Comparison of ENCODE assay signal across 8 cellular contexts in the genomic region with DNA sequence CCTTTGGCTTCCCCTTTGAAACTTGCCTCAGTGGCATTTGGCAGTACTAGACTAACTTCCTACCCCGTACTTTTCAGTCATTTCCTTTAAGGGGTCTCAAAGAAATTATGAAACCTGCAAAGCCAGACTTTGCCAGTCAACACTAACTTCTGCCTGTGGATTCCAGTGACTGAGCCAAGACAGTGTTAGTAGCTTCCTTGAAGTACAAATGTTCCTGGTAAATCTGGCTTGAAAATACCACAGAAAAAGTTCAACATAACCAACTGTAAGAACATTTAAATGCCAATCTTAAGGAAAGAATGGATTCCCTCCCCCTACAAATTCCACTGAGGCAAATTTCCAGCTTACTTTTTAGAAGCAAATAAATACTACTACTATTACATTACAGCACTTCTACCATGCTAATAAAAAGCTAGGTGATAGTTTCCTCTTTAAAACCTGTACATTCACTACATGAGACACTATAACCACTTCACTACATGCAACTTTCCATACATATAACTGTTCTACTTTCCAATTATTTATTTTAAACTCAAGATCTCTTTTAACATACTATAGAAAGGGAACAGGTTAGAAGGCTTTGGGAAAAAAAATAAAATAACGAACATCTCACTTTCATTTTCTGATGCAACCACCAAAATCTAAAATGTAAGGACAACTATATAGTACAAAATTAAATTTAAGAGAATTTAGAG. TPM values are rescaled to one million over a fixed set of nuclear protein-coding genes. Genes with fewer than 3 reads are reported as not detected.
DNase-seq lines count a peak whose midpoint lies in the region; ATAC-seq and TF ChIP-seq lines count a peak whose summit lies in the region.

No MANE protein-coding gene starts in this region.

- H3K4me1 ChIP-seq in muscle layer of colon (ENCODE audit: insufficient read depth, low read length) = peaks cover 36% of the 10 kb centered on the region

- peak overlapping the region; percentile 99 for H3K9ac ChIP-seq in muscle layer of colon (ENCODE audit: low read length)

- no peaks in the 10 kb centered on the region for H3K9me3 ChIP-seq in muscle layer of colon (ENCODE audit: low read length)
- H3K9me3 ChIP-seq in WERI-Rb-1 (ENCODE audit: severe bottlenecking) = no peaks in the 10 kb centered on the region

- H3K27me3 ChIP-seq in muscle layer of colon (ENCODE audit: control insufficient read depth in 1 of 2, insufficient read depth in 2 of 2, low read length in 2 of 2) (no peaks in the 10 kb centered on the region), WERI-Rb-1 (ENCODE audit: insufficient read depth, low read depth, severe bottlenecking) (no peaks in the 10 kb centered on the region)

- TF ChIP-seq CTCF in AG09309 (IDR thresholded peaks at IDR 0.05; ENCODE audit: control insufficient read depth, insufficient read depth, low read depth, low read length, missing control alignments) = no peak
- TF ChIP-seq CTCF in cardiac fibroblast (IDR thresholded peaks at IDR 0.05; ENCODE audit: low read depth, low read length) = no peak
- no peak for TF ChIP-seq CTCF in WERI-Rb-1 (IDR thresholded peaks at IDR 0.05; ENCODE audit: low read depth, low read length)

- DNase-seq in AG09309 (ENCODE audit: low read depth) = peak; percentile 3
- peak; percentile 16 for DNase-seq in HT1080 (ENCODE audit: low read depth)
- peak; percentile 50 to 66 for DNase-seq in cardiac fibroblast (ENCODE audit: low read depth in 2 of 2)
- DNase-seq in DMS114 treated with DMSO at 0.1 percent for 48 hours (lab: John Stamatoyannopoulos, UW; ENCODE audit: unreplicated experiment) = no peak
- DNase-seq in SKM-1 (lab: John Stamatoyannopoulos, UW; ENCODE audit: unreplicated experiment) = no peak
- DNase-seq in WERI-Rb-1 = no peak

- H3K4me3 ChIP-seq in AG09309 (ENCODE audit: control insufficient read depth, low read depth, low read length) (no peak overlapping the region), cardiac fibroblast (replicated peaks in 1 of 2; ENCODE audit: low read depth in 2 of 2, low read length in 2 of 2) (peak overlapping the region; percentile 65 to 93), muscle layer of colon (ENCODE audit: low read depth in 1 of 2, low read length in 2 of 2) (peak overlapping the region; percentile 11 to 51), WERI-Rb-1 (ENCODE audit: low read depth, low read length) (no peak overlapping the region)

- peak overlapping the region; percentile 86 for H3K27ac ChIP-seq in muscle layer of colon (ENCODE audit: low read depth, low read length)
- no peak overlapping the region for H3K27ac ChIP-seq in WERI-Rb-1

- ATAC-seq in GM18870 (IDR thresholded peaks at IDR 0.05; ENCODE audit: unreplicated experiment) = no peak

- H3K36me3 ChIP-seq in muscle layer of colon (ENCODE audit: insufficient read depth, low read length) (no peaks in the 10 kb centered on the region), WERI-Rb-1 (0 out of 2 replicates have a peak, but pooled peaks cover 2% of the 10 kb centered on the region)

RNA-seq across cellular contexts. Expression of a gene that starts 2.4 kb away (rescaled TPM):
- total RNA-seq in HT1080 (2014; rRNA removed; shearing (Covaris generic)) = 3.6 and 4.5 TPM in 2 replicates
- 4.5 and 5.3 TPM in 2 replicates for polyA plus RNA-seq in HT1080 (2015; cell fraction: cytosol; rRNA removed)
- polyA plus RNA-seq in HT1080 (2015; cell fraction: nucleus; rRNA removed) = 5.3 and 5.6 TPM in 2 replicates

Comparison
In these comparisons a context has a peak if more than half of its experiments do, and no peak if none do; other contexts are left out.
1. DNase-seq: peak in AG09309 (single experiment), HT1080 (single experiment) and cardiac fibroblast (2 of 2); none in DMS114 treated with DMSO at 0.1 percent for 48 hours (single experiment), SKM-1 (single experiment) and WERI-Rb-1 (single experiment).
2. H3K4me3 ChIP-seq: peak in cardiac fibroblast (2 of 2) and muscle layer of colon (2 of 2); none in AG09309 (single experiment) and WERI-Rb-1 (single experiment).